8 cellular contexts compared by ENCODE assay signal in genomic region chr16:67928561-67929364, GRCh38. TPM values are rescaled to one million over a fixed set of nuclear protein-coding genes. Genes with fewer than 3 reads are reported as not detected.
DNase-seq lines count a peak whose midpoint lies in the region; ATAC-seq and TF ChIP-seq lines count a peak whose summit lies in the region.

No MANE protein-coding gene starts in this region.

- H3K9me3 Mint-ChIP-seq in activated T-helper 17 cell treated with anti-CD3 and anti-CD28 coated beads, Interleukin-2, amount 50 U/mL, for 72 hours, result no peaks in the 10 kb centered on the region

- no peaks in the 10 kb centered on the region for H3K36me3 ChIP-seq in parathyroid adenoma (ENCODE audit: control insufficient read depth, insufficient read depth, low read length)
- peaks cover 3 to 51% (median 35%) of the 10 kb centered on the region in 4 donors for H3K36me3 ChIP-seq in upper lobe of left lung

- no peaks in the 10 kb centered on the region for H3K27me3 Mint-ChIP-seq in activated T-helper 17 cell treated with anti-CD3 and anti-CD28 coated beads, Interleukin-2, amount 50 U/mL, for 72 hours

- no peak overlapping the region for H3K4me3 ChIP-seq in foreskin fibroblast (ENCODE audit: low read depth in 1 of 2, low read length in 2 of 2)
- H3K4me3 ChIP-seq in parathyroid adenoma (ENCODE audit: low read depth, low read length), result no peak overlapping the region
- no peak overlapping the region for H3K4me3 ChIP-seq in upper lobe of left lung

- no peak for TF ChIP-seq EP300 in upper lobe of left lung (IDR thresholded peaks at IDR 0.05)

- no peak overlapping the region for H3K4me2 ChIP-seq in parathyroid adenoma (ENCODE audit: low read length)

- H3K9ac ChIP-seq in parathyroid adenoma, result no peak overlapping the region

- ATAC-seq in activated T-helper 17 cell treated with anti-CD3 and anti-CD28 coated beads, Interleukin-2, amount 50 U/mL, for 72 hours (replicated peaks), result peak; percentile 82
- ATAC-seq in upper lobe of left lung (ENCODE audit: low FRiP score in 2 of 2) (peak; percentile 75 to 84), HG03457 (IDR thresholded peaks at IDR 0.05; ENCODE audit: unreplicated experiment) (no peak)

- peak; percentile 87 for TF ChIP-seq CTCF in foreskin fibroblast (IDR thresholded peaks at IDR 0.05; ENCODE audit: low read depth, low read length)
- peak; percentile 87 for TF ChIP-seq CTCF in parathyroid adenoma (IDR thresholded peaks at IDR 0.05)
- peak; percentile 78 to 94 (median 88) for TF ChIP-seq CTCF in upper lobe of left lung (IDR thresholded peaks at IDR 0.05)

- peaks cover 47% of the 10 kb centered on the region for H3K36me3 Mint-ChIP-seq in activated T-helper 17 cell treated with anti-CD3 and anti-CD28 coated beads, Interleukin-2, amount 50 U/mL, for 72 hours (ENCODE audit: low read depth)

- H3K27me3 ChIP-seq in parathyroid adenoma (ENCODE audit: control insufficient read depth, insufficient read depth, low read length), result no peaks in the 10 kb centered on the region
- no peaks in the 10 kb centered on the region for H3K27me3 ChIP-seq in upper lobe of left lung

- H3K27ac Mint-ChIP-seq in activated T-helper 17 cell treated with anti-CD3 and anti-CD28 coated beads, Interleukin-2, amount 50 U/mL, for 72 hours, result peak overlapping the region; percentile 53

- 51 to 72% methylated on average over 7 to 16 of the region's 16 CpGs for WGBS in upper lobe of left lung, 2 donors

- no peaks in the 10 kb centered on the region for H3K4me1 Mint-ChIP-seq in activated T-helper 17 cell treated with anti-CD3 and anti-CD28 coated beads, Interleukin-2, amount 50 U/mL, for 72 hours

- H3K4me3 Mint-ChIP-seq in activated T-helper 17 cell treated with anti-CD3 and anti-CD28 coated beads, Interleukin-2, amount 50 U/mL, for 72 hours, result no peak overlapping the region

- H2AFZ ChIP-seq in parathyroid adenoma, result no peak overlapping the region

- no peaks in the 10 kb centered on the region for H3K4me1 ChIP-seq in parathyroid adenoma
- H3K4me1 ChIP-seq in upper lobe of left lung, result peaks cover 12 to 34% (median 12%) of the 10 kb centered on the region in 4 donors

- H3K27ac ChIP-seq in parathyroid adenoma, result no peak overlapping the region
- no peak overlapping the region for H3K27ac ChIP-seq in upper lobe of left lung

- H3K9me3 ChIP-seq in parathyroid adenoma (ENCODE audit: control insufficient read depth, low read length), result no peaks in the 10 kb centered on the region
- no peaks in the 10 kb centered on the region for H3K9me3 ChIP-seq in upper lobe of left lung

- peak; percentile 34 for TF ChIP-seq POLR2A in Raji (IDR thresholded peaks at IDR 0.05; ENCODE audit: insufficient read depth, low read depth, low read length)
- TF ChIP-seq POLR2A in upper lobe of left lung (IDR thresholded peaks at IDR 0.05), result no peak

- H3K79me2 ChIP-seq in parathyroid adenoma, result peaks cover 16% of the 10 kb centered on the region

- DNase-seq in GM03348 (ENCODE audit: low spot score) (peak; percentile 87), HuH-7 (ENCODE audit: low spot score) (peak; percentile 94), foreskin fibroblast (peak in 1 of 2 donors; percentile 80), upper lobe of left lung (peak in 1 of 2 donors; percentile 69)

RNA-seq across cellular contexts. Expression of gene CTRL, which starts 2.9 kb away (rescaled TPM):
- total RNA-seq in activated T-helper 17 cell treated with anti-CD3 and anti-CD28 coated beads, Interleukin-2, amount 50 U/mL, for 72 hours, result 1 to 10 TPM; 4.0 to 6.1 TPM
- total RNA-seq in upper lobe of left lung, result 1 to 10 TPM; 1.6 to 4.2 (median 2.4) TPM

RNA-seq across cellular contexts. Expression of gene PSMB10, which starts 7.9 kb away (rescaled TPM):
- total RNA-seq in activated T-helper 17 cell treated with anti-CD3 and anti-CD28 coated beads, Interleukin-2, amount 50 U/mL, for 72 hours, result 100 to 1,000 TPM; 201 to 217 TPM
- 100 to 1,000 TPM in 1 of 6 donors, 10 to 100 TPM in 5; 48.2 to 106 (median 60.6) TPM for total RNA-seq in upper lobe of left lung

RNA-seq across cellular contexts. Expression of gene LCAT, which starts 15.2 kb away (rescaled TPM):
- 10 to 100 TPM; 15.0 to 19.1 TPM for total RNA-seq in activated T-helper 17 cell treated with anti-CD3 and anti-CD28 coated beads, Interleukin-2, amount 50 U/mL, for 72 hours
- total RNA-seq in upper lobe of left lung, result 100 to 1,000 TPM in 1 of 6 donors, 10 to 100 TPM in 5; 21.9 to 117 (median 26.1) TPM

RNA-seq across cellular contexts. Expression of gene PSKH1, which starts 35.7 kb away (rescaled TPM):
- total RNA-seq in activated T-helper 17 cell treated with anti-CD3 and anti-CD28 coated beads, Interleukin-2, amount 50 U/mL, for 72 hours, result 10 to 100 TPM in 1 of 2 donors, 1 to 10 TPM in 1; 7.5 to 11.8 TPM
- total RNA-seq in upper lobe of left lung, result 10 to 100 TPM; 21.9 to 36.5 (median 31.5) TPM

RNA-seq across cellular contexts. Expression of gene SLC12A4, which starts 39.7 kb away (rescaled TPM):
- 10 to 100 TPM; 34.6 to 47.0 TPM for total RNA-seq in activated T-helper 17 cell treated with anti-CD3 and anti-CD28 coated beads, Interleukin-2, amount 50 U/mL, for 72 hours
- total RNA-seq in upper lobe of left lung, result 100 to 1,000 TPM in 3 of 6 donors, 10 to 100 TPM in 3; 54.6 to 276 (median 98.3) TPM
